Comparison of ENCODE assay signal across 21 cellular contexts in the genomic region with DNA sequence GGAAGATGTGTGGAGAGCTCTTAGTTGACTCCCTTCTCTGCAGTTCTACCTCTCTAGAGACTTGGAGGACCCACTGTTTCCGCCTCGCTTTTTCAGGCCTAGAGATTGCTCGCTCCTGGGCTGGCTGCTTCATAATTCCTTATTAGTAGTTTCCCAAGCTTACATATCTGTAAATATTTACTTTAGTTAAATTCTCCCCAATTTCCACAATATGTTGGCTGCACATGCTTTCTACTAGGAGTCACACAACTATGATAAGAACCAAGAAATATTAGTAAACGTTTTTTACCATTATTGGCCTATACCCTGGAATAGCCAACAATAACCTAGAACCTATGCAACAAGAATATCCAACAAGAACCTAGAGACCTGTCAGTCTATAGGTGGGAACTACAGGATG.
DNase-seq lines count a peak whose midpoint lies in the region; ATAC-seq, FAIRE-seq and TF ChIP-seq lines count a peak whose summit lies in the region.
"Had no signal": no experiment of that assay in that cellular context is flagged by ENCODE, and none has a peak within 500 bp of the region (broad histone marks: within the 10 kb centered on the region; RNA-seq: fewer than 3 reads in every experiment).

No MANE protein-coding gene starts in this region.

- H3K27ac Mint-ChIP-seq in activated T-cell treated with anti-CD3 and anti-CD28 coated beads, Interleukin-2, amount 50 U/mL, for 24 hours = peak overlapping the region; percentile 42

- no peaks in the 10 kb centered on the region for H3K36me3 Mint-ChIP-seq in activated T-cell treated with anti-CD3 and anti-CD28 coated beads, Interleukin-2, amount 50 U/mL, for 24 hours (ENCODE audit: low read depth)
- no peaks in the 10 kb centered on the region for H3K36me3 Mint-ChIP-seq in activated T-cell treated with anti-CD3 and anti-CD28 coated beads, Interleukin-2, amount 50 U/mL, for 4 hours (ENCODE audit: insufficient read depth)

- H3K9ac ChIP-seq in keratinocyte (ENCODE audit: control insufficient read depth, extremely low read depth, insufficient read depth, low read length) = peak overlapping the region; percentile 16

- H3K4me3 ChIP-seq in SJCRH30 (no peak overlapping the region), keratinocyte (ENCODE audit: control insufficient read depth in 2 of 3, extremely low read depth in 1 of 3, insufficient read depth in 2 of 3, low read depth in 1 of 3, low read length in 3 of 3) (no peak overlapping the region)
- H3K4me3 ChIP-seq: PC-9 had no signal

- FAIRE-seq in keratinocyte (lab: Jason Lieb, UNC) = no peak
- FAIRE-seq: D721Med, GM19239 had no signal

- ATAC-seq in activated T-cell treated with anti-CD3 and anti-CD28 coated beads, Interleukin-2, amount 50 U/mL, for 4 hours = no peak

- dilution Hi-C loops in keratinocyte (cut with MboI; ENCODE audit: extremely low pct_ligation_motif_present, low sequenced_read_pairs) = no loop called here

- H3K27me3 ChIP-seq in SJCRH30 (no peaks in the 10 kb centered on the region), keratinocyte (ENCODE audit: control insufficient read depth, extremely low read depth, insufficient read depth, low read length) (no peaks in the 10 kb centered on the region)

- H3K27ac ChIP-seq in SJCRH30 = peak overlapping the region; percentile 71
- peak overlapping the region; percentile 70 for H3K27ac ChIP-seq in keratinocyte (ENCODE audit: control insufficient read depth, insufficient read depth, low read length)
- H3K27ac ChIP-seq: PC-9 had no signal

- H3K27me3 Mint-ChIP-seq in activated T-cell treated with anti-CD3 and anti-CD28 coated beads, Interleukin-2, amount 50 U/mL, for 24 hours = no peaks in the 10 kb centered on the region
- H3K27me3 Mint-ChIP-seq in activated T-cell treated with anti-CD3 and anti-CD28 coated beads, Interleukin-2, amount 50 U/mL, for 4 hours (ENCODE audit: low read depth) = peaks cover 3% of the 10 kb centered on the region

- H3K9me3 Mint-ChIP-seq in activated T-cell treated with anti-CD3 and anti-CD28 coated beads, Interleukin-2, amount 50 U/mL, for 24 hours = peaks cover 30% of the 10 kb centered on the region
- H3K9me3 Mint-ChIP-seq in activated T-cell treated with anti-CD3 and anti-CD28 coated beads, Interleukin-2, amount 50 U/mL, for 4 hours = peaks cover 8% of the 10 kb centered on the region

- DNase-seq in activated T-cell treated with anti-CD3 and anti-CD28 coated beads, Interleukin-2, amount 50 U/mL, for 24 hours = no peak
- DNase-seq in activated T-cell treated with anti-CD3 and anti-CD28 coated beads, Interleukin-2, amount 50 U/mL, for 4 hours = no peak
- DNase-seq in SJCRH30 (no peak), keratinocyte (ENCODE audit: low read depth, low spot score) (no peak), NCI-H2227 (lab: John Stamatoyannopoulos, UW; ENCODE audit: unreplicated experiment) (no peak), NCI-H1436 treated with DMSO at 0.1 percent for 48 hours (lab: John Stamatoyannopoulos, UW) (no peak), A172 (ENCODE audit: low spot score) (no peak)
- DNase-seq: 8988T; Kasumi-1; NCI-H1092 treated with DMSO at 0.1 percent for 48 hours; NCI-H1436; NCI-H187 treated with DMSO at 0.1 percent for 48 hours; NCI-H2171 treated with DMSO at 0.1 percent for 48 hours; NCI-H446; NCI-H526; NCI-H82; NK-92 treated with Interleukin-12 subunit alpha and Interleukin-12 subunit beta, amount 100 ng/mL, for 24 hours; PC-9; SHP77 had no signal

- H3K4me3 Mint-ChIP-seq in activated T-cell treated with anti-CD3 and anti-CD28 coated beads, Interleukin-2, amount 50 U/mL, for 24 hours = no peak overlapping the region
- no peak overlapping the region for H3K4me3 Mint-ChIP-seq in activated T-cell treated with anti-CD3 and anti-CD28 coated beads, Interleukin-2, amount 50 U/mL, for 4 hours

- no peaks in the 10 kb centered on the region for H4K20me1 ChIP-seq in keratinocyte (ENCODE audit: control insufficient read depth, extremely low read depth, insufficient read depth, low read length)

- H3K36me3 ChIP-seq in SJCRH30 (no peaks in the 10 kb centered on the region), keratinocyte (ENCODE audit: control insufficient read depth in 2 of 2, extremely low read depth in 1 of 2, insufficient read depth in 2 of 2, low read length in 2 of 2) (no peaks in the 10 kb centered on the region)

- H3K9me3 ChIP-seq in SJCRH30 (replicated peaks) (no peaks in the 10 kb centered on the region; the same call in 1 of the 2 replicates), keratinocyte (ENCODE audit: control insufficient read depth, low read depth, low read length) (peaks cover 18% of the 10 kb centered on the region)

- peaks cover 48% of the 10 kb centered on the region for H3K4me1 Mint-ChIP-seq in activated T-cell treated with anti-CD3 and anti-CD28 coated beads, Interleukin-2, amount 50 U/mL, for 24 hours (ENCODE audit: low read depth)
- H3K4me1 Mint-ChIP-seq in activated T-cell treated with anti-CD3 and anti-CD28 coated beads, Interleukin-2, amount 50 U/mL, for 4 hours (ENCODE audit: low read depth) = peaks cover 14% of the 10 kb centered on the region

- no peaks in the 10 kb centered on the region for H3K79me2 ChIP-seq in keratinocyte (ENCODE audit: control insufficient read depth, insufficient read depth, low read length)

- no peak overlapping the region for H2AFZ ChIP-seq in keratinocyte (ENCODE audit: control insufficient read depth, low read length)
- H2AFZ ChIP-seq: PC-9 had no signal

- H3K4me1 ChIP-seq in SJCRH30 (peaks cover 25% of the 10 kb centered on the region), keratinocyte (ENCODE audit: control insufficient read depth, extremely low read depth, insufficient read depth, low read length) (peaks cover 30% of the 10 kb centered on the region)

- TF ChIP-seq CTCF in keratinocyte (optimal IDR thresholded peaks at IDR 0.05 in 1 of 3, IDR thresholded peaks at IDR 0.05 in 1 of 3, conservative IDR thresholded peaks at IDR 0.05 in 1 of 3; ENCODE audit: extremely low read depth in 1 of 3, insufficient read depth in 2 of 3, low read length in 3 of 3) = no peak

- peak overlapping the region; percentile 31 for H3K4me2 ChIP-seq in keratinocyte (ENCODE audit: control insufficient read depth, extremely low read depth, insufficient read depth, low read depth, low read length)
- H3K4me2 ChIP-seq: PC-9 had no signal

- H3K9me1 ChIP-seq in keratinocyte (ENCODE audit: control insufficient read depth, extremely low read depth, insufficient read depth, low read length) = no peaks in the 10 kb centered on the region
